8 cellular contexts compared by ENCODE assay signal in genomic region chr6:34246563-34247391, GRCh38. TPM values are rescaled to one million over a fixed set of nuclear protein-coding genes. Genes with fewer than 3 reads are reported as not detected.
DNase-seq lines count a peak whose midpoint lies in the region; FAIRE-seq and TF ChIP-seq lines count a peak whose summit lies in the region.

No MANE protein-coding gene starts in this region.

- H3K9me1 ChIP-seq in endothelial cell of umbilical vein (replicated peaks; ENCODE audit: control insufficient read depth, extremely low read depth, insufficient read depth, low read length) = no peaks in the 10 kb centered on the region

- TF ChIP-seq CTCF in NB4 (IDR thresholded peaks at IDR 0.05; ENCODE audit: low read depth, low read length) = peak; percentile 60
- TF ChIP-seq CTCF in endothelial cell of umbilical vein (IDR thresholded peaks at IDR 0.05; ENCODE audit: extremely low read depth in 1 of 2, insufficient read depth in 1 of 2, low read depth in 1 of 2, low read length in 2 of 2) = peak; percentile 37 to 65

- no peak overlapping the region for H3K4me3 ChIP-seq in NB4 (ENCODE audit: low read depth, low read length)
- no peak overlapping the region for H3K4me3 ChIP-seq in endothelial cell of umbilical vein (replicated peaks in 1 of 3; ENCODE audit: insufficient read depth in 1 of 3, low read depth in 1 of 3, low read length in 3 of 3)
- no peak overlapping the region for H3K4me3 ChIP-seq in skeletal muscle satellite cell (ENCODE audit: low read length)

- no peak overlapping the region for H2AFZ ChIP-seq in endothelial cell of umbilical vein (ENCODE audit: low read depth, low read length)

- H3K9me3 Mint-ChIP-seq in activated CD4-positive, alpha-beta T cell treated with anti-CD3 and anti-CD28 coated beads, Interleukin-2, amount 10 ng/mL, durations not matched to agents 7 days and 5 days = no peaks in the 10 kb centered on the region

- peak; percentile 23 for DNase-seq in SKM-1 treated with dmso at 0.1 percent for 144 hours (lab: John Stamatoyannopoulos, UW; ENCODE audit: unreplicated experiment)
- DNase-seq in SKM-1 (lab: John Stamatoyannopoulos, UW; ENCODE audit: unreplicated experiment) = no peak
- DNase-seq in NB4 (ENCODE audit: low read depth) = peak; percentile 71
- peak; percentile 69 for DNase-seq in activated CD4-positive, alpha-beta T cell treated with anti-CD3 and anti-CD28 coated beads, Interleukin-2, amount 10 ng/mL, durations not matched to agents 7 days and 5 days
- peak; percentile 48 for DNase-seq in endothelial cell of umbilical vein (ENCODE audit: low read depth, low spot score)
- DNase-seq in HTR-8/SVneo (ENCODE audit: insufficient read length, low spot score) = no peak
- no peak for DNase-seq in foreskin melanocyte

- POLR2A ChIA-PET in activated CD4-positive, alpha-beta T cell treated with anti-CD3 and anti-CD28 coated beads, Interleukin-2, amount 10 ng/mL, durations not matched to agents 7 days and 5 days (lab: Charles Lee) = no interaction called here
- POLR2A ChIA-PET in endothelial cell of umbilical vein (lab: Charles Lee) = interaction anchor here (0.6 to 3.4 kb wide), 2 partner anchors 10 to 83 kb away, joined by 5 to 13 read pairs; partner anchors contain the start of gene HMGA1

- peaks cover 10% of the 10 kb centered on the region for H3K79me2 ChIP-seq in endothelial cell of umbilical vein (ENCODE audit: control insufficient read depth, insufficient read depth, low read length)

- peak overlapping the region; percentile 78 for H3K27ac Mint-ChIP-seq in activated CD4-positive, alpha-beta T cell treated with anti-CD3 and anti-CD28 coated beads, Interleukin-2, amount 10 ng/mL, durations not matched to agents 7 days and 5 days

- peak; percentile 83 for FAIRE-seq in endothelial cell of umbilical vein (lab: Jason Lieb, UNC)
- no peak for FAIRE-seq in HTR-8/SVneo (lab: Jason Lieb, UNC)

- H3K9ac ChIP-seq in endothelial cell of umbilical vein (replicated peaks; ENCODE audit: extremely low read depth, insufficient read depth, low read length) (no peak overlapping the region), skeletal muscle satellite cell (ENCODE audit: low read depth, low read length) (no peak overlapping the region)

- intact Hi-C loops in endothelial cell of umbilical vein (cut with micrococcal nuclease) = no loop called here

- peak overlapping the region; percentile 0 for H3K27ac ChIP-seq in endothelial cell of umbilical vein (ENCODE audit: insufficient read depth, low read depth, low read length)

- H3K36me3 ChIP-seq in endothelial cell of umbilical vein (ENCODE audit: control insufficient read depth in 2 of 2, extremely low read depth in 1 of 2, insufficient read depth in 2 of 2, low read length in 2 of 2) = peaks cover 7% of the 10 kb centered on the region in 2 experiments
- peaks cover 29% of the 10 kb centered on the region for H3K36me3 ChIP-seq in skeletal muscle satellite cell (ENCODE audit: insufficient read depth, low read length)

- CTCF ChIA-PET in activated CD4-positive, alpha-beta T cell treated with anti-CD3 and anti-CD28 coated beads, Interleukin-2, amount 10 ng/mL, durations not matched to agents 7 days and 5 days (lab: Charles Lee) = interaction anchor here (0.5 to 4.9 kb wide), 5 partner anchors 15 to 168 kb away, joined by 3 to 40 read pairs (median 4); no protein-coding TSS in a partner anchor
- CTCF ChIA-PET in endothelial cell of umbilical vein (lab: Charles Lee) = interaction anchor here (1.5 to 5.8 kb wide), 4 partner anchors 23 to 171 kb away, joined by 5 to 278 read pairs (median 50); no protein-coding TSS in a partner anchor

- peaks cover 63% of the 10 kb centered on the region for H3K4me1 Mint-ChIP-seq in activated CD4-positive, alpha-beta T cell treated with anti-CD3 and anti-CD28 coated beads, Interleukin-2, amount 10 ng/mL, durations not matched to agents 7 days and 5 days

- no peaks in the 10 kb centered on the region for H3K27me3 ChIP-seq in endothelial cell of umbilical vein (ENCODE audit: control insufficient read depth in 2 of 2, insufficient read depth in 2 of 2, low read length in 2 of 2)
- no peaks in the 10 kb centered on the region for H3K27me3 ChIP-seq in skeletal muscle satellite cell (ENCODE audit: control insufficient read depth, insufficient read depth, low read length)

- H3K4me3 Mint-ChIP-seq in activated CD4-positive, alpha-beta T cell treated with anti-CD3 and anti-CD28 coated beads, Interleukin-2, amount 10 ng/mL, durations not matched to agents 7 days and 5 days = peak overlapping the region; percentile 96

- no TSS peak for BruUV-seq in endothelial cell of umbilical vein (replicated peaks; lab: Mats Ljungman, UMichigan)

- H4K20me1 ChIP-seq in endothelial cell of umbilical vein (replicated peaks; ENCODE audit: control insufficient read depth, extremely low read depth, insufficient read depth, low read length) = no peaks in the 10 kb centered on the region

- no peak overlapping the region for H3K4me2 ChIP-seq in endothelial cell of umbilical vein (ENCODE audit: insufficient read depth, low read length)
- peak overlapping the region; percentile 97 for H3K4me2 ChIP-seq in skeletal muscle satellite cell (ENCODE audit: low read length)

- TF ChIP-seq POLR2A in NB4 (IDR thresholded peaks at IDR 0.05; ENCODE audit: extremely low read depth, insufficient read length) (peak; percentile 28), endothelial cell of umbilical vein (IDR thresholded peaks at IDR 0.05; ENCODE audit: low read depth, low read length) (peak; percentile 93)

- H3K27me3 Mint-ChIP-seq in activated CD4-positive, alpha-beta T cell treated with anti-CD3 and anti-CD28 coated beads, Interleukin-2, amount 10 ng/mL, durations not matched to agents 7 days and 5 days = no peaks in the 10 kb centered on the region

- H3K9me3 ChIP-seq in endothelial cell of umbilical vein (replicated peaks; ENCODE audit: control insufficient read depth, insufficient read depth, low read length) (no peaks in the 10 kb centered on the region), skeletal muscle satellite cell (replicated peaks; ENCODE audit: low read length) (no peaks in the 10 kb centered on the region)

- dilution Hi-C loops in endothelial cell of umbilical vein (cut with MboI; ENCODE audit: extremely low pct_ligation_motif_present, low sequenced_read_pairs) = no loop called here

- H3K36me3 Mint-ChIP-seq in activated CD4-positive, alpha-beta T cell treated with anti-CD3 and anti-CD28 coated beads, Interleukin-2, amount 10 ng/mL, durations not matched to agents 7 days and 5 days (ENCODE audit: low read depth) = peaks cover 38% of the 10 kb centered on the region

- peaks cover 55% of the 10 kb centered on the region for H3K4me1 ChIP-seq in endothelial cell of umbilical vein (ENCODE audit: control insufficient read depth, extremely low read depth, insufficient read depth, low read length)
- peaks cover 66% of the 10 kb centered on the region for H3K4me1 ChIP-seq in skeletal muscle satellite cell (ENCODE audit: control insufficient read depth, insufficient read depth, low read length)

TF ChIP-seq in endothelial cell of umbilical vein, 7 proteins besides CTCF, POLR2A, EP300 and RAD21:
- no peak for TF ChIP-seq MYC (IDR thresholded peaks at IDR 0.05; ENCODE audit: low read depth, low read length)
- peak; percentile 98 for TF ChIP-seq POLR2AphosphoS5 (IDR thresholded peaks at IDR 0.05; ENCODE audit: insufficient read depth, low read depth, low read length)
TF ChIP-seq in endothelial cell of umbilical vein: peak in this region for 1.

RNA-seq across cellular contexts. Expression of gene SMIM29, which starts 2.0 kb away (rescaled TPM):
- 10 to 100 TPM; 22.4 to 23.1 TPM for total RNA-seq in activated CD4-positive, alpha-beta T cell treated with anti-CD3 and anti-CD28 coated beads, Interleukin-2, amount 10 ng/mL, durations not matched to agents 7 days and 5 days
- 37.3 and 37.6 TPM in 2 replicates for total RNA-seq in endothelial cell of umbilical vein
- 75.2 and 135 TPM in 2 replicates for polyA plus RNA-seq in endothelial cell of umbilical vein
- polyA plus RNA-seq in endothelial cell of umbilical vein (2011; cell fraction: cytosol; rRNA removed) = 58.0 and 65.4 TPM in 2 replicates
- polyA plus RNA-seq in endothelial cell of umbilical vein (2011; cell fraction: nucleus; rRNA removed) = 27.1 and 37.8 TPM in 2 replicates
- polyA plus RNA-seq in endothelial cell of umbilical vein (2012) = 26.5 and 31.9 TPM in 2 replicates
- 18.2 and 23.0 TPM in 2 replicates for polyA minus RNA-seq in endothelial cell of umbilical vein
- 4.2 TPM for polyA minus RNA-seq in endothelial cell of umbilical vein (2011; cell fraction: cytosol; rRNA and poly(A)+ RNA removed)
- polyA minus RNA-seq in endothelial cell of umbilical vein (2011; cell fraction: nucleus; rRNA and poly(A)+ RNA removed) = 7.0 and 9.6 TPM in 2 replicates
- 43.2 and 49.9 TPM in 2 replicates for total RNA-seq in skeletal muscle satellite cell (2012; rRNA removed)

RNA-seq across cellular contexts. Expression of gene HMGA1, which starts 10.1 kb away (rescaled TPM):
- 100 to 1,000 TPM; 291 to 318 TPM for total RNA-seq in activated CD4-positive, alpha-beta T cell treated with anti-CD3 and anti-CD28 coated beads, Interleukin-2, amount 10 ng/mL, durations not matched to agents 7 days and 5 days
- total RNA-seq in endothelial cell of umbilical vein = 1,031 and 1,108 TPM in 2 replicates
- 416 and 425 TPM in 2 replicates for polyA plus RNA-seq in endothelial cell of umbilical vein
- 293 and 339 TPM in 2 replicates for polyA plus RNA-seq in endothelial cell of umbilical vein (2011; cell fraction: cytosol; rRNA removed)
- 140 and 158 TPM in 2 replicates for polyA plus RNA-seq in endothelial cell of umbilical vein (2011; cell fraction: nucleus; rRNA removed)
- polyA plus RNA-seq in endothelial cell of umbilical vein (2012) = 703 and 761 TPM in 2 replicates
- polyA minus RNA-seq in endothelial cell of umbilical vein = 125 and 180 TPM in 2 replicates
- 119 TPM for polyA minus RNA-seq in endothelial cell of umbilical vein (2011; cell fraction: cytosol; rRNA and poly(A)+ RNA removed)
- polyA minus RNA-seq in endothelial cell of umbilical vein (2011; cell fraction: nucleus; rRNA and poly(A)+ RNA removed) = 49.5 and 60.6 TPM in 2 replicates
- total RNA-seq in skeletal muscle satellite cell (2012; rRNA removed) = 401 and 436 TPM in 2 replicates

Comparison
In these comparisons a context has a peak if more than half of its experiments do, and no peak if none do; other contexts are left out.
1. DNase-seq: peak in SKM-1 treated with dmso at 0.1 percent for 144 hours (single experiment), NB4 (single experiment), activated CD4-positive, alpha-beta T cell treated with anti-CD3 and anti-CD28 coated beads, Interleukin-2, amount 10 ng/mL, durations not matched to agents 7 days and 5 days (single experiment) and endothelial cell of umbilical vein (single experiment); none in SKM-1 (single experiment), HTR-8/SVneo (single experiment) and foreskin melanocyte (single experiment).